10 cellular contexts compared by ENCODE assay signal in genomic region chr2:120254178-120254577, GRCh38. TPM values are rescaled to one million over a fixed set of nuclear protein-coding genes. Genes with fewer than 3 reads are reported as not detected.
A peak's percentile ranks its signal among the peaks of the same experiment; 100 is the strongest.
DNase-seq lines count a peak whose midpoint lies in the region; ATAC-seq and TF ChIP-seq lines count a peak whose summit lies in the region.
"Had no signal": no experiment of that assay in that cellular context is flagged by ENCODE, and none has a peak within 500 bp of the region (broad histone marks: within the 10 kb centered on the region; RNA-seq: fewer than 3 reads in every experiment).

No MANE protein-coding gene starts in this region.

- H3K36me3 ChIP-seq in right lobe of liver (no peaks in the 10 kb centered on the region), suprapubic skin (no peaks in the 10 kb centered on the region)
- H3K36me3 ChIP-seq: BE2C, HAP-1 had no signal

- H3K4me1 Mint-ChIP-seq in activated CD4-positive, alpha-beta T cell treated with anti-CD3 and anti-CD28 coated beads, Interleukin-2, amount 10 ng/mL, durations not matched to agents 7 days and 5 days: peaks cover 68% of the 10 kb centered on the region
- peaks cover 53% of the 10 kb centered on the region for H3K4me1 Mint-ChIP-seq in activated naive CD8-positive, alpha-beta T cell treated with anti-CD3 and anti-CD28 coated beads, Interleukin-2, amount 50 U/mL, for 24 hours

- H3K9me3 ChIP-seq in right lobe of liver (no peaks in the 10 kb centered on the region), suprapubic skin (no peaks in the 10 kb centered on the region)
- H3K9me3 ChIP-seq: BE2C, HAP-1 had no signal

- TF ChIP-seq CTCF in right lobe of liver (IDR thresholded peaks at IDR 0.05): no peak
- TF ChIP-seq CTCF in suprapubic skin (IDR thresholded peaks at IDR 0.05): no peak

- H3K27ac ChIP-seq in right lobe of liver: peak overlapping the region in 1 of 3 donors; percentile 88
- no peak overlapping the region for H3K27ac ChIP-seq in suprapubic skin

- CTCF ChIA-PET in activated CD4-positive, alpha-beta T cell treated with anti-CD3 and anti-CD28 coated beads, Interleukin-2, amount 10 ng/mL, durations not matched to agents 7 days and 5 days (lab: Charles Lee): interaction anchor here (1.1 to 2.5 kb wide), 2 partner anchors 18 to 25 kb away, joined by 3 to 7 read pairs; no protein-coding TSS in a partner anchor

- H3K27ac Mint-ChIP-seq in activated CD4-positive, alpha-beta T cell treated with anti-CD3 and anti-CD28 coated beads, Interleukin-2, amount 10 ng/mL, durations not matched to agents 7 days and 5 days: peak overlapping the region; percentile 28
- H3K27ac Mint-ChIP-seq in activated naive CD8-positive, alpha-beta T cell treated with anti-CD3 and anti-CD28 coated beads, Interleukin-2, amount 50 U/mL, for 24 hours: no peak overlapping the region

- peaks cover 2% of the 10 kb centered on the region for H3K27me3 Mint-ChIP-seq in activated CD4-positive, alpha-beta T cell treated with anti-CD3 and anti-CD28 coated beads, Interleukin-2, amount 10 ng/mL, durations not matched to agents 7 days and 5 days
- H3K27me3 Mint-ChIP-seq in activated naive CD8-positive, alpha-beta T cell treated with anti-CD3 and anti-CD28 coated beads, Interleukin-2, amount 50 U/mL, for 24 hours: peaks cover 3% of the 10 kb centered on the region

- peaks cover 53% of the 10 kb centered on the region for H3K36me3 Mint-ChIP-seq in activated CD4-positive, alpha-beta T cell treated with anti-CD3 and anti-CD28 coated beads, Interleukin-2, amount 10 ng/mL, durations not matched to agents 7 days and 5 days (ENCODE audit: low read depth)
- H3K36me3 Mint-ChIP-seq in activated naive CD8-positive, alpha-beta T cell treated with anti-CD3 and anti-CD28 coated beads, Interleukin-2, amount 50 U/mL, for 24 hours (ENCODE audit: low read depth): peaks cover 12% of the 10 kb centered on the region

- WGBS in right lobe of liver (ENCODE audit: insufficient coverage, low coverage, low lambda C conversion rate, missing lambda C conversion rate): 40% methylated on average over 3 of the region's 8 CpGs
- WGBS in suprapubic skin: 62% methylated on average over 8 of the region's 8 CpGs

- H3K27me3 ChIP-seq in right lobe of liver (no peaks in the 10 kb centered on the region), suprapubic skin (no peaks in the 10 kb centered on the region)
- H3K27me3 ChIP-seq: BE2C had no signal

- DNase-seq in activated CD4-positive, alpha-beta T cell treated with anti-CD3 and anti-CD28 coated beads, Interleukin-2, amount 10 ng/mL, durations not matched to agents 7 days and 5 days: no peak
- no peak for DNase-seq in activated CD4-positive, alpha-beta T cell treated with anti-CD3 and anti-CD28 coated beads, Interleukin-2, amount 50 U/mL, for 1 hour
- DNase-seq in activated naive CD8-positive, alpha-beta T cell treated with anti-CD3 and anti-CD28 coated beads, Interleukin-2, amount 50 U/mL, for 24 hours: no peak
- DNase-seq in right lobe of liver (no peak), suprapubic skin (ENCODE audit: low spot score in 2 of 2) (no peak), LoVo (ENCODE audit: low spot score) (no peak), AG20443 (ENCODE audit: low spot score) (no peak), kidney glomerular epithelial cell (lab: John Stamatoyannopoulos, UW) (no peak)
- DNase-seq: BE2C had no signal

- POLR2A ChIA-PET in activated CD4-positive, alpha-beta T cell treated with anti-CD3 and anti-CD28 coated beads, Interleukin-2, amount 10 ng/mL, durations not matched to agents 7 days and 5 days (lab: Charles Lee): interaction anchor here (0.7 kb wide), 1 partner anchor 23 kb away, joined by 3 read pairs; no protein-coding TSS in a partner anchor

- H3K4me1 ChIP-seq in right lobe of liver: peaks cover 0 to 7% (median 0%) of the 10 kb centered on the region in 4 donors
- H3K4me1 ChIP-seq in suprapubic skin: peaks cover 47% of the 10 kb centered on the region
- H3K4me1 ChIP-seq: BE2C had no signal

- no peak for ATAC-seq in activated naive CD8-positive, alpha-beta T cell treated with anti-CD3 and anti-CD28 coated beads, Interleukin-2, amount 50 U/mL, for 24 hours
- no peak for ATAC-seq in right lobe of liver

- TF ChIP-seq EP300 in suprapubic skin (IDR thresholded peaks at IDR 0.05): no peak

- H3K4me3 ChIP-seq in right lobe of liver (peak overlapping the region in 2 of 3 donors; percentile 75 to 88), suprapubic skin (peak overlapping the region; percentile 99)

- peaks cover 20% of the 10 kb centered on the region for H3K9me3 Mint-ChIP-seq in activated CD4-positive, alpha-beta T cell treated with anti-CD3 and anti-CD28 coated beads, Interleukin-2, amount 10 ng/mL, durations not matched to agents 7 days and 5 days
- H3K9me3 Mint-ChIP-seq in activated naive CD8-positive, alpha-beta T cell treated with anti-CD3 and anti-CD28 coated beads, Interleukin-2, amount 50 U/mL, for 24 hours: peaks cover 9% of the 10 kb centered on the region

- peak overlapping the region; percentile 87 for H3K4me3 Mint-ChIP-seq in activated CD4-positive, alpha-beta T cell treated with anti-CD3 and anti-CD28 coated beads, Interleukin-2, amount 10 ng/mL, durations not matched to agents 7 days and 5 days
- peak overlapping the region; percentile 86 for H3K4me3 Mint-ChIP-seq in activated naive CD8-positive, alpha-beta T cell treated with anti-CD3 and anti-CD28 coated beads, Interleukin-2, amount 50 U/mL, for 24 hours

- intact Hi-C loops in right lobe of liver (cut with DNase I): no loop called here

- TF ChIP-seq POLR2A in right lobe of liver (IDR thresholded peaks at IDR 0.05) (no peak), suprapubic skin (IDR thresholded peaks at IDR 0.05) (no peak)

RNA-seq across cellular contexts. Expression of gene RALB, which starts 1.5 kb away (rescaled TPM):
- total RNA-seq in activated CD4-positive, alpha-beta T cell treated with anti-CD3 and anti-CD28 coated beads, Interleukin-2, amount 10 ng/mL, durations not matched to agents 7 days and 5 days: 10 to 100 TPM; 44.3 to 46.8 TPM
- total RNA-seq in right lobe of liver (10 to 100 TPM; 14.5 to 26.8 (median 18.6) TPM), suprapubic skin (10 to 100 TPM; 21.3 to 37.0 (median 30.5) TPM)

RNA-seq across cellular contexts. Expression of gene TMEM185B, which starts 31.0 kb away (rescaled TPM):
- 10 to 100 TPM; 20.8 to 21.3 TPM for total RNA-seq in activated CD4-positive, alpha-beta T cell treated with anti-CD3 and anti-CD28 coated beads, Interleukin-2, amount 10 ng/mL, durations not matched to agents 7 days and 5 days
- total RNA-seq in right lobe of liver (10 to 100 TPM in 3 of 6 experiments, 1 to 10 TPM in 3; 3.8 to 18.1 (median 10.6) TPM), suprapubic skin (10 to 100 TPM; 22.8 to 40.0 (median 30.4) TPM)
